Comparison of ENCODE assay signal across 9 cellular contexts in the genomic region with DNA sequence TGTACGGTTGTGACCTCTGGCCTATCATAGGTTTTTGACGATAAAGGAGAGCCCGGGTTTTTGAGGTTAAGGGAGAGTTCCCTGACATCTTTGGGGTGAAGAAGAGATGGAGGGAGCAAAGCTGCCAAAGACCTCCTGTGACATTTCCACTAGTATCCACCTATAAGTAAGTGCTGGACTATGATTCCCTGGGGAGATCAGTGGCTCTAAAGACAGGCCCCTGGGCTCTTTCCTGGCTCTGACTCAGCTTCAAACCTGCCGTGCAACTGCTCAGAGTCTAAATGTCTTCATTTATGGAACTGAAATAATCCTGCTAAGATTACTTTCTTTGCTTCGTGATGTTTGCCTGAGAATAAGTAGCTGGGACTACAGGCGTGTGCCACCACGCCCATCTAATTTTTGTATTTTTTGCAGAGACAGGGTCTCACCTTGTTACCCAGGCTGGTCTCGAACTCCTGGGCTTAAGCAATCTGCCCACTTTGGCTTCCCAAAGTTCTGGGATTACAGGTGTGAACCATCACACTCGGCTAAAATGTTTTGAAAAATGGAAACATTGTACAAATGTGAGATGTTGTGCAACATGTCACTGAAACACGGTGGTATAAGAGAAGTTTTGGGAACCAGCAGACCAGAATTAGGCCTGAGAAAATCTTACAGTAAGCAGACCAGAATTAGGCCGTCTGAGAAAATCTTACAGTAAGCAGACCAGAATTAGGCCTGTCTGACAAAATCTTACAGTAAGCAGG. TPM values are rescaled to one million over a fixed set of nuclear protein-coding genes. Genes with fewer than 3 reads are reported as not detected.
DNase-seq lines count a peak whose midpoint lies in the region; ATAC-seq and TF ChIP-seq lines count a peak whose summit lies in the region.
"Had no signal": no experiment of that assay in that cellular context is flagged by ENCODE, and none has a peak within 500 bp of the region (broad histone marks: within the 10 kb centered on the region; RNA-seq: fewer than 3 reads in every experiment).

No MANE protein-coding gene starts in this region.

- H3K9me3 ChIP-seq in esophagus squamous epithelium = no peaks in the 10 kb centered on the region

- peaks cover 22% of the 10 kb centered on the region for H3K36me3 Mint-ChIP-seq in activated T-cell treated with anti-CD3 and anti-CD28 coated beads, Interleukin-2, amount 50 U/mL, for 24 hours (ENCODE audit: low read depth)
- H3K36me3 Mint-ChIP-seq in stimulated activated effector memory CD8-positive, alpha-beta T cell treated with anti-CD3 and anti-CD28 coated beads, Interleukin-12 subunit alpha, Interleukin-12 subunit beta, amount 100 ng/mL, for 72 hours = peaks cover 10% of the 10 kb centered on the region

- H3K27ac ChIP-seq in esophagus squamous epithelium = peak overlapping the region; percentile 86 to 94 (median 88)

- intact Hi-C loops in esophagus squamous epithelium (cut with DNase I) = no loop called here

- no peak for TF ChIP-seq CTCF in esophagus squamous epithelium (IDR thresholded peaks at IDR 0.05)

- peak overlapping the region; percentile 88 for H3K27ac Mint-ChIP-seq in activated T-cell treated with anti-CD3 and anti-CD28 coated beads, Interleukin-2, amount 50 U/mL, for 24 hours
- peak overlapping the region; percentile 88 for H3K27ac Mint-ChIP-seq in stimulated activated effector memory CD8-positive, alpha-beta T cell treated with anti-CD3 and anti-CD28 coated beads, Interleukin-12 subunit alpha, Interleukin-12 subunit beta, amount 100 ng/mL, for 72 hours

- no peak for ATAC-seq in stimulated activated effector memory CD8-positive, alpha-beta T cell treated with anti-CD3 and anti-CD28 coated beads, Interleukin-12 subunit alpha, Interleukin-12 subunit beta, amount 100 ng/mL, for 72 hours
- ATAC-seq in GM21515 (IDR thresholded peaks at IDR 0.05; ENCODE audit: unreplicated experiment) (no peak), HG02885 (IDR thresholded peaks at IDR 0.05; ENCODE audit: poor library complexity, unreplicated experiment) (no peak), GM18873 (IDR thresholded peaks at IDR 0.05; ENCODE audit: low FRiP score, unreplicated experiment) (no peak)

- 62 to 66% methylated on average over 11 of the region's 11 CpGs for WGBS in esophagus squamous epithelium, 2 donors

- DNase-seq in activated T-cell treated with anti-CD3 and anti-CD28 coated beads, Interleukin-2, amount 50 U/mL, for 24 hours = no peak
- no peak for DNase-seq in activated T-cell treated with anti-CD3 and anti-CD28 coated beads, Interleukin-2, amount 50 U/mL, for 48 hours
- peak; percentile 9 for DNase-seq in RPMI7951 (ENCODE audit: low read depth)
- no peak for DNase-seq in esophagus squamous epithelium (lab: John Stamatoyannopoulos, UW)
- no peak for DNase-seq in stimulated activated effector memory CD8-positive, alpha-beta T cell treated with anti-CD3 and anti-CD28 coated beads, Interleukin-12 subunit alpha, Interleukin-12 subunit beta, amount 100 ng/mL, for 72 hours (ENCODE audit: low spot score in 2 of 2)
- DNase-seq: cortex of kidney had no signal

- H3K27me3 Mint-ChIP-seq in activated T-cell treated with anti-CD3 and anti-CD28 coated beads, Interleukin-2, amount 50 U/mL, for 24 hours = no peaks in the 10 kb centered on the region

- peak overlapping the region in 1 of 4 donors; percentile 87 for H3K4me3 ChIP-seq in esophagus squamous epithelium

- H3K4me3 Mint-ChIP-seq in activated T-cell treated with anti-CD3 and anti-CD28 coated beads, Interleukin-2, amount 50 U/mL, for 24 hours = peak overlapping the region; percentile 78
- H3K4me3 Mint-ChIP-seq in stimulated activated effector memory CD8-positive, alpha-beta T cell treated with anti-CD3 and anti-CD28 coated beads, Interleukin-12 subunit alpha, Interleukin-12 subunit beta, amount 100 ng/mL, for 72 hours = peak overlapping the region; percentile 98

- no peaks in the 10 kb centered on the region for H3K9me3 Mint-ChIP-seq in activated T-cell treated with anti-CD3 and anti-CD28 coated beads, Interleukin-2, amount 50 U/mL, for 24 hours
- no peaks in the 10 kb centered on the region for H3K9me3 Mint-ChIP-seq in stimulated activated effector memory CD8-positive, alpha-beta T cell treated with anti-CD3 and anti-CD28 coated beads, Interleukin-12 subunit alpha, Interleukin-12 subunit beta, amount 100 ng/mL, for 72 hours

- peaks cover 35% of the 10 kb centered on the region for H3K4me1 Mint-ChIP-seq in activated T-cell treated with anti-CD3 and anti-CD28 coated beads, Interleukin-2, amount 50 U/mL, for 24 hours (ENCODE audit: low read depth)
- H3K4me1 Mint-ChIP-seq in stimulated activated effector memory CD8-positive, alpha-beta T cell treated with anti-CD3 and anti-CD28 coated beads, Interleukin-12 subunit alpha, Interleukin-12 subunit beta, amount 100 ng/mL, for 72 hours = peaks cover 31% of the 10 kb centered on the region

- no peaks in the 10 kb centered on the region for H3K27me3 ChIP-seq in esophagus squamous epithelium

- H3K4me1 ChIP-seq in esophagus squamous epithelium = peaks cover 3 to 56% (median 7%) of the 10 kb centered on the region in 3 donors

- no peak for TF ChIP-seq POLR2A in esophagus squamous epithelium (IDR thresholded peaks at IDR 0.05)

- H3K36me3 ChIP-seq in esophagus squamous epithelium = no peaks in the 10 kb centered on the region

RNA-seq across cellular contexts. Expression of a gene that starts 1.2 kb away (rescaled TPM):
- total RNA-seq in RPMI7951 (2014; rRNA removed; shearing (Covaris generic)) = 13.1 and 14.5 TPM in 2 replicates
- total RNA-seq in esophagus squamous epithelium = 10 to 100 TPM in 3 of 4 donors, 1 to 10 TPM in 1; 1.7 to 22.5 (median 11.5) TPM

RNA-seq across cellular contexts. Expression of a gene that starts 59.4 kb away (rescaled TPM):
- total RNA-seq in RPMI7951 (2014; rRNA removed; shearing (Covaris generic)) = 33.0 and 37.7 TPM in 2 replicates
- 10 to 100 TPM in 2 of 4 donors, 1 to 10 TPM in 2; 4.0 to 17.5 (median 9.9) TPM for total RNA-seq in esophagus squamous epithelium
